8 cellular contexts compared by ENCODE assay signal in the genomic region with DNA sequence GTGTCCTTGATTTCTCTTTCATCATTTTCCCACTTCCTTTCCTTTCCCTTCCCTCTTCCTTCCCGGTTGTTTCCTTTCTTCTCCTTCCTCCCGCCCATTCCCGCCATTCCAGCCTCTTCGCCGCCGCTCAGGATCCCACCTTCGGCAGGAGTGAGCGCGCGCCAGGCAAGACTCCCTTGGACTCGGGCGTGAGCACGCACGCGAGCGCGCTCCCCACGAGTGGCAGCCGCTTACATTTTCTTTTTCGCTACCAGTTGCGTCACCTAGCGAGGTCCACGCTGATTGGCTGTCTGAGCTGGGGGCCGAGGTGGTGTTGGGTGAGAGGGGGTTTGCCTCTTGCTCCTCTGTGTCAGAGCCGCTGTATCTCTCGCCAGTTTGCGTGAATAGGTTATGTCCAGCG.
DNase-seq lines count a peak whose midpoint lies in the region; ATAC-seq and TF ChIP-seq lines count a peak whose summit lies in the region.

No MANE protein-coding gene starts in this region.

- no peak for ATAC-seq in GM19463 (IDR thresholded peaks at IDR 0.05; ENCODE audit: unreplicated experiment)

- no peaks in the 10 kb centered on the region for H3K27me3 ChIP-seq in NT2/D1 (ENCODE audit: insufficient read depth, insufficient read length)

- no peak overlapping the region for H3K27ac ChIP-seq in coronary artery

- peak overlapping the region; percentile 61 for H3K9ac ChIP-seq in NT2/D1 (ENCODE audit: insufficient read length, low read depth)

- no peaks in the 10 kb centered on the region for H3K36me3 ChIP-seq in NT2/D1 (ENCODE audit: insufficient read depth, insufficient read length, low read length)

- TF ChIP-seq CTCF in coronary artery (IDR thresholded peaks at IDR 0.05): no peak

- H3K9me3 ChIP-seq in NT2/D1 (ENCODE audit: insufficient read depth, low read length): no peaks in the 10 kb centered on the region

- no peaks in the 10 kb centered on the region for H3K4me1 ChIP-seq in NT2/D1 (ENCODE audit: insufficient read depth, insufficient read length)

- peak overlapping the region; percentile 28 for H3K4me3 ChIP-seq in NT2/D1 (ENCODE audit: insufficient read length, low read depth)
- peak overlapping the region; percentile 27 for H3K4me3 ChIP-seq in coronary artery

- DNase-seq in EL (peak; percentile 37), NT2/D1 (ENCODE audit: low read depth, low spot score) (no peak), coronary artery (ENCODE audit: low spot score) (no peak), midbrain (lab: John Stamatoyannopoulos, UW) (peak; percentile 50), GF-D8 (lab: John Stamatoyannopoulos, UW) (no peak), COR-L47 (lab: John Stamatoyannopoulos, UW) (no peak), HK-2 (ENCODE audit: unreplicated experiment) (no peak)

Comparison
In these comparisons a context has a peak if more than half of its experiments do, and no peak if none do; other contexts are left out.
1. DNase-seq: peak in EL (single experiment) and midbrain (single experiment); none in NT2/D1 (single experiment), coronary artery (single experiment), GF-D8 (single experiment), COR-L47 (single experiment) and HK-2 (single experiment).